8 cellular contexts compared by ENCODE assay signal in the genomic region with DNA sequence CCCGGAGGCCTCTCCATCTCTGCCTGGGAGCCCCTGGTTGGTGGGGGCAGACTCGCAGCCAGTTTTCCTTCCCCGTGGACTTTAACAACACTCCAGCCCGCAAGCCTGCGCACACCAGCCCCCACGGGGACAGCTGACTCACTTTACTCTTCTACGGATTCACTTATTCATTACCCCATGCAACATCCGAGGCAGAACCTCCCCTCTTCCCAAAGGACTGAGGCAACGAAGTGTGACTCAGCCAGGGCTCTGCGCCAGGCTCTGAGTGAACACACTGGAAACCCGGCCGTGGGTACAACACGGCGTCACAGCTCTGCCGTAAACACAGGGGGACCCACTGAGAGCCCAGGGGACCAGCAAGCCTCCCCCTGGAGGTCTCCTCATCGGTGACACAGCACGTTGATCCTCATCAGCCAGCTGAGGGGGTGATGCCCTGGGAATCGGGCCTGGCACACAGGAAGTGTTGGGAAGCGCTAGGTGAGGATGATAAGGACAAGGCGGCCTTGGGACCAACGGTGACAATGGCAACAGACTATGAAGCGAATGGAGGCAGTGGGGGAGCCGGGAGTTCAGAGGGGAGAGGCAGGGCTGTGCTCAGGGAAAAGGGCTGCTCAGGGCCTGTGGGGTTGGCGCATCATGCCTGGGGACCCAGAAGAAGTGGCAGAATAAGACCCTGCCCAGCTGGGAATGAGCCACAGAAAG. TPM values are rescaled to one million over a fixed set of nuclear protein-coding genes. Genes with fewer than 3 reads are reported as not detected.
A peak's percentile ranks its signal among the peaks of the same experiment; 100 is the strongest.
DNase-seq lines count a peak whose midpoint lies in the region; ATAC-seq and TF ChIP-seq lines count a peak whose summit lies in the region.

No MANE protein-coding gene starts in this region.

- no peak overlapping the region for H3K23ac ChIP-seq in trophoblast cell (ENCODE audit: low read length)

- H3K14ac ChIP-seq in trophoblast cell (ENCODE audit: low read length): no peak overlapping the region

- H3K9me3 ChIP-seq in BLaER1 treated with 17β-estradiol and CSF1 and Interleukin-3, amounts not matched to agents 10 nM and 100 nM (replicated peaks in 1 of 11): peaks cover 0 to 25% (median 0%) of the 10 kb centered on the region in 11 experiments; a peak in 10 of 22 replicates
- H3K9me3 ChIP-seq in MG63 (no peaks in the 10 kb centered on the region), trophoblast cell (ENCODE audit: insufficient read depth, low read depth, low read length) (peaks cover 8% of the 10 kb centered on the region)

- H4K91ac ChIP-seq in trophoblast cell (ENCODE audit: low read depth, low read length): no peak overlapping the region

- peak overlapping the region; percentile 72 to 99 (median 92) for H3K4me2 ChIP-seq in BLaER1 treated with 17β-estradiol and CSF1 and Interleukin-3, amounts not matched to agents 10 nM and 100 nM
- H3K4me2 ChIP-seq in trophoblast cell (ENCODE audit: low read length): no peak overlapping the region

- peak; percentile 14 to 24 for ATAC-seq in activated T-cell treated with anti-CD3 and anti-CD28 coated beads, Interleukin-2, amount 50 U/mL, for 4 hours
- no peak for ATAC-seq in GM21360 (IDR thresholded peaks at IDR 0.05; ENCODE audit: unreplicated experiment)

- no CpG with 5 or more reads among the region's 24 CpGs for WGBS in trophoblast cell (ENCODE audit: extremely low coverage, insufficient coverage, insufficient read length)

- no peak overlapping the region for H4K8ac ChIP-seq in trophoblast cell (ENCODE audit: low read depth, low read length)

- H3K4me3 ChIP-seq in BLaER1 treated with 17β-estradiol and CSF1 and Interleukin-3, amounts not matched to agents 10 nM and 100 nM: peak overlapping the region in 8 of 10 experiments; percentile 22 to 61 (median 36); a peak in 15 of 20 replicates
- H3K4me3 ChIP-seq in MG63 (no peak overlapping the region), foreskin fibroblast (ENCODE audit: low read depth in 1 of 2, low read length in 2 of 2) (no peak overlapping the region), trophoblast cell (ENCODE audit: low read depth, low read length) (no peak overlapping the region)

- H4K20me1 ChIP-seq in BLaER1 treated with 17β-estradiol and CSF1 and Interleukin-3, amounts not matched to agents 10 nM and 100 nM: peaks cover 0 to 45% (median 27%) of the 10 kb centered on the region in 11 experiments; a peak in 17 of 22 replicates

- no peaks in the 10 kb centered on the region for H3K27me3 ChIP-seq in BLaER1 treated with 17β-estradiol and CSF1 and Interleukin-3, amounts not matched to agents 10 nM and 100 nM
- H3K27me3 ChIP-seq in MG63: no peaks in the 10 kb centered on the region
- H3K27me3 ChIP-seq in trophoblast cell (ENCODE audit: insufficient read depth, low read length): no peaks in the 10 kb centered on the region

- no peak for TF ChIP-seq CTCF in foreskin fibroblast (IDR thresholded peaks at IDR 0.05; ENCODE audit: low read depth, low read length)

- DNase-seq in MG63 (peak; percentile 92), foreskin fibroblast (peak; percentile 97 to 98), trophoblast cell (peak; percentile 71 to 72), NCI-H2227 (lab: John Stamatoyannopoulos, UW; ENCODE audit: unreplicated experiment) (no peak)
- peak; percentile 39 for DNase-seq in activated T-cell treated with anti-CD3 and anti-CD28 coated beads, Interleukin-2, amount 50 U/mL, for 4 hours
- no peak for DNase-seq in central memory CD4-positive, alpha-beta T cell

- H3K9me3 Mint-ChIP-seq in activated T-cell treated with anti-CD3 and anti-CD28 coated beads, Interleukin-2, amount 50 U/mL, for 4 hours: no peaks in the 10 kb centered on the region

- peak overlapping the region; percentile 70 to 86 (median 79) for H3K9ac ChIP-seq in BLaER1 treated with 17β-estradiol and CSF1 and Interleukin-3, amounts not matched to agents 10 nM and 100 nM
- H3K9ac ChIP-seq in trophoblast cell (ENCODE audit: low read length): no peak overlapping the region

- peaks cover 0 to 41% (median 26%) of the 10 kb centered on the region in 11 experiments; a peak in 15 of 22 replicates for H3K36me3 ChIP-seq in BLaER1 treated with 17β-estradiol and CSF1 and Interleukin-3, amounts not matched to agents 10 nM and 100 nM
- H3K36me3 ChIP-seq in MG63: peaks cover 15% of the 10 kb centered on the region
- H3K36me3 ChIP-seq in trophoblast cell (ENCODE audit: control insufficient read depth in 1 of 2, insufficient read depth in 2 of 2, low read length in 2 of 2): peaks cover 17% of the 10 kb centered on the region in 2 experiments

- H3K4me1 Mint-ChIP-seq in activated T-cell treated with anti-CD3 and anti-CD28 coated beads, Interleukin-2, amount 50 U/mL, for 4 hours (ENCODE audit: low read depth): peaks cover 88% of the 10 kb centered on the region

- no peak overlapping the region for H2BK5ac ChIP-seq in trophoblast cell (ENCODE audit: low read depth, low read length, poor library complexity)

- H3K4me3 Mint-ChIP-seq in activated T-cell treated with anti-CD3 and anti-CD28 coated beads, Interleukin-2, amount 50 U/mL, for 4 hours: peak overlapping the region; percentile 59

- peaks cover 7% of the 10 kb centered on the region for H3K36me3 Mint-ChIP-seq in activated T-cell treated with anti-CD3 and anti-CD28 coated beads, Interleukin-2, amount 50 U/mL, for 4 hours (ENCODE audit: insufficient read depth)

- no peak overlapping the region for H2BK120ac ChIP-seq in trophoblast cell (ENCODE audit: insufficient read depth, low read length, poor library complexity)

- no peak overlapping the region for H3K4ac ChIP-seq in trophoblast cell (ENCODE audit: low read depth, low read length)

- no peaks in the 10 kb centered on the region for H3K79me1 ChIP-seq in trophoblast cell (ENCODE audit: low read length)

- no peak overlapping the region for H4K12ac ChIP-seq in trophoblast cell (ENCODE audit: low read depth, low read length)

- H3K79me2 ChIP-seq in trophoblast cell (ENCODE audit: control insufficient read depth, insufficient read depth, low read length, poor library complexity): no peaks in the 10 kb centered on the region

- H2AFZ ChIP-seq in trophoblast cell (ENCODE audit: insufficient read depth, low read length, poor library complexity): no peak overlapping the region

- peak overlapping the region; percentile 80 to 96 (median 90) for H3K27ac ChIP-seq in BLaER1 treated with 17β-estradiol and CSF1 and Interleukin-3, amounts not matched to agents 10 nM and 100 nM
- no peak overlapping the region for H3K27ac ChIP-seq in trophoblast cell (ENCODE audit: low read depth, low read length)

- H2AK5ac ChIP-seq in trophoblast cell (ENCODE audit: low read length): peak overlapping the region; percentile 50

- H3K4me1 ChIP-seq in BLaER1 treated with 17β-estradiol and CSF1 and Interleukin-3, amounts not matched to agents 10 nM and 100 nM: peaks cover 92 to 95% (median 94%) of the 10 kb centered on the region in 10 experiments
- H3K4me1 ChIP-seq in trophoblast cell (ENCODE audit: control insufficient read depth in 1 of 2, insufficient read depth in 2 of 2, low read length in 2 of 2): peaks cover 5 to 13% of the 10 kb centered on the region in 2 experiments

- H3K27me3 Mint-ChIP-seq in activated T-cell treated with anti-CD3 and anti-CD28 coated beads, Interleukin-2, amount 50 U/mL, for 4 hours (ENCODE audit: low read depth): no peaks in the 10 kb centered on the region

- no peak overlapping the region for H3K18ac ChIP-seq in trophoblast cell (ENCODE audit: low read length)

- no peak overlapping the region for H2BK12ac ChIP-seq in trophoblast cell (ENCODE audit: low read length)

RNA-seq across cellular contexts. Expression of a gene that starts 14.6 kb away (rescaled TPM):
- 172 and 175 TPM in 2 replicates for total RNA-seq in MG63 (2014; rRNA removed; shearing (Covaris generic); ENCODE audit: low replicate concordance)
- total RNA-seq in activated T-cell treated with anti-CD3 and anti-CD28 coated beads, Interleukin-2, amount 50 U/mL, for 4 hours: 100 to 1,000 TPM; 209 to 331 (median 274) TPM
- polyA plus RNA-seq in trophoblast cell (2013): 194 and 199 TPM in 2 replicates

RNA-seq across cellular contexts. Expression of a gene that starts 45.0 kb away (rescaled TPM):
- 18.4 and 20.5 TPM in 2 replicates for total RNA-seq in MG63 (2014; rRNA removed; shearing (Covaris generic); ENCODE audit: low replicate concordance)
- total RNA-seq in activated T-cell treated with anti-CD3 and anti-CD28 coated beads, Interleukin-2, amount 50 U/mL, for 4 hours: 10 to 100 TPM; 28.9 to 32.1 (median 31.0) TPM
- 17.4 and 17.6 TPM in 2 replicates for polyA plus RNA-seq in trophoblast cell (2013)

Comparison
In these comparisons a context has a peak if more than half of its experiments do, and no peak if none do; other contexts are left out.
1. H3K4me3 ChIP-seq: peak in BLaER1 treated with 17β-estradiol and CSF1 and Interleukin-3, amounts not matched to agents 10 nM and 100 nM (8 of 10); none in MG63 (single experiment), foreskin fibroblast (0 of 2) and trophoblast cell (single experiment).
2. DNase-seq: peak in MG63 (single experiment), activated T-cell treated with anti-CD3 and anti-CD28 coated beads, Interleukin-2, amount 50 U/mL, for 4 hours (single experiment), foreskin fibroblast (2 of 2) and trophoblast cell (2 of 2); none in NCI-H2227 (single experiment) and central memory CD4-positive, alpha-beta T cell (single experiment).